ENCODE assay signal across 8 cellular contexts in the genomic region with DNA sequence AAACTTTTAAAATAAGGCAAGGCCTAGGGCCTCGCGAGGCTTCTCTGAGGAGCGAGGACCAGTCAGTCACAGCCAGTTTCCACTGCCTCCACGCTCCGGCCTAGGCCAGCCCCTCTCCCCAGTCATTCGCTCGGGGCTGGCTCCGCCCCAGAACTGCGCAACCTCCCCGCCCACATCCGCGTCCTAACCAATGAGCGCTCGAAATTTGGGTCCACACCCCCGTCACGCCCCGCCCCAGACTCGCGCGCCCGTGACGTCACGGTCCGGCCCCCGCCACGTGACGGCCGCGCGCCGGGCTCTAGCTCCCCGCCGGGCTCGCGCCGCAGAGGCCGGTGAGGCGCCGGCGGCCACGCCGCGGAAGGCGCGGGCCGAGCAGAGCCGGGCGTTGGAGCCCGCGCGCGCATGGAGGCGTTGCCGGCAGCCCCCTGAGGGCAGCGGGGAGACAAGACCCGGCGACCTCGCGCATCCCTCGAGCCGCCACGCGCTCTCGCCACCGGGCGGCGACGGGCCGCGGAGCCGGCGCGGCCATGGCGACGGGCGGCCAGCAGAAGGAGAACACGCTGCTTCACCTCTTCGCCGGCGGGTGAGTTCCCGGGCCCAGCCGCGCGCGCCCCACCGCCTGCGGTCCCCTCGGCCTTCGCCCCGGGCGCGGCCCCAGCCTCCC. TPM values are rescaled to one million over a fixed set of nuclear protein-coding genes. Genes with fewer than 3 reads are reported as not detected.
DNase-seq lines count a peak whose midpoint lies in the region; ATAC-seq, FAIRE-seq and TF ChIP-seq lines count a peak whose summit lies in the region.

A gene with protein sequence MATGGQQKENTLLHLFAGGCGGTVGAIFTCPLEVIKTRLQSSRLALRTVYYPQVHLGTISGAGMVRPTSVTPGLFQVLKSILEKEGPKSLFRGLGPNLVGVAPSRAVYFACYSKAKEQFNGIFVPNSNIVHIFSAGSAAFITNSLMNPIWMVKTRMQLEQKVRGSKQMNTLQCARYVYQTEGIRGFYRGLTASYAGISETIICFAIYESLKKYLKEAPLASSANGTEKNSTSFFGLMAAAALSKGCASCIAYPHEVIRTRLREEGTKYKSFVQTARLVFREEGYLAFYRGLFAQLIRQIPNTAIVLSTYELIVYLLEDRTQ (plus strand): TSS at position 301 of the 664 bp plus-strand sequence. CDS start 227 bp downstream, at position 528.

- no peak for FAIRE-seq in astrocyte (lab: Jason Lieb, UNC)

- H3K27me3 ChIP-seq in astrocyte (ENCODE audit: insufficient read depth, low read length) (no peaks in the 10 kb centered on the region), rectal smooth muscle tissue (ENCODE audit: control insufficient read depth, insufficient read depth, low read length) (no peaks in the 10 kb centered on the region), aorta (ENCODE audit: control insufficient read depth in 1 of 2, insufficient read depth in 2 of 2, low read length in 1 of 2) (no peaks in the 10 kb centered on the region)

- H3K27ac ChIP-seq in astrocyte (ENCODE audit: low read depth, low read length), result peak within 1 kb of the TSS; percentile 72
- H3K27ac ChIP-seq in rectal smooth muscle tissue (ENCODE audit: low read depth, low read length), result peak within 1 kb of the TSS; percentile 84
- peak within 1 kb of the TSS in 1 of 2 donors; percentile 52 for H3K27ac ChIP-seq in aorta (ENCODE audit: low read depth in 1 of 2, low read length in 2 of 2)

- H3K4me3 Mint-ChIP-seq in astrocyte (ENCODE audit: unreplicated experiment), result peak within 1 kb of the TSS; percentile 94

- peak within 1 kb of the TSS; percentile 88 for H3K27ac Mint-ChIP-seq in astrocyte (ENCODE audit: unreplicated experiment)

- H3K27me3 Mint-ChIP-seq in astrocyte (ENCODE audit: low read depth, unreplicated experiment), result no peaks in the 10 kb centered on the region

- peaks cover 38% of the 10 kb centered on the region for H3K79me2 ChIP-seq in astrocyte (ENCODE audit: insufficient read depth, low read length)

- H3K4me1 Mint-ChIP-seq in astrocyte (ENCODE audit: low read depth, unreplicated experiment), result no peaks in the 10 kb centered on the region

- H3K36me3 Mint-ChIP-seq in astrocyte (ENCODE audit: low read depth, unreplicated experiment), result peaks cover 5% of the 10 kb centered on the region

- H3K9ac ChIP-seq in astrocyte (ENCODE audit: low read length) (peak within 1 kb of the TSS; percentile 86), rectal smooth muscle tissue (ENCODE audit: low read length) (peak within 1 kb of the TSS; percentile 56)

- H3K4me1 ChIP-seq in astrocyte (ENCODE audit: insufficient read depth, low read length) (peaks cover 9% of the 10 kb centered on the region), rectal smooth muscle tissue (ENCODE audit: control insufficient read depth, insufficient read depth, low read length) (no peaks in the 10 kb centered on the region), aorta (ENCODE audit: control insufficient read depth in 1 of 2, insufficient read depth in 2 of 2, low read length in 2 of 2) (no peaks in the 10 kb centered on the region)

- no peaks in the 10 kb centered on the region for H3K36me3 ChIP-seq in astrocyte (ENCODE audit: insufficient read depth, low read length)
- H3K36me3 ChIP-seq in rectal smooth muscle tissue (ENCODE audit: control insufficient read depth, insufficient read depth, low read length), result no peaks in the 10 kb centered on the region
- no peaks in the 10 kb centered on the region for H3K36me3 ChIP-seq in aorta (ENCODE audit: control insufficient read depth in 1 of 2, insufficient read depth in 2 of 2, low read length in 1 of 2)

- H3K9me3 ChIP-seq in astrocyte (ENCODE audit: insufficient read depth, low read depth, low read length) (no peaks in the 10 kb centered on the region), aorta (ENCODE audit: control insufficient read depth, low read length) (no peaks in the 10 kb centered on the region)

- H3K4me2 ChIP-seq in astrocyte (ENCODE audit: low read length), result peak within 1 kb of the TSS; percentile 87

- H2AFZ ChIP-seq in astrocyte (ENCODE audit: low read depth, low read length), result peak within 1 kb of the TSS; percentile 78

- peaks cover 25% of the 10 kb centered on the region for H4K20me1 ChIP-seq in astrocyte (ENCODE audit: insufficient read depth, low read length)

- intact Hi-C loops in aorta (cut with DNase I), result no loop called here

- DNase-seq in NCI-H187 treated with DMSO at 0.1 percent for 48 hours (lab: John Stamatoyannopoulos, UW) (peak; percentile 81), T-helper 22 cell (ENCODE audit: low read depth) (peak; percentile 89), astrocyte (ENCODE audit: low read depth) (peak; percentile 90), hepatic stellate cell (ENCODE audit: low spot score) (peak; percentile 98), aorta (peak; percentile 97 to 98)

- no peaks in the 10 kb centered on the region for H3K9me3 Mint-ChIP-seq in astrocyte (ENCODE audit: unreplicated experiment)

- ATAC-seq in GM18505 (IDR thresholded peaks at IDR 0.05; ENCODE audit: unreplicated experiment) (peak; percentile 87), HG02970 (IDR thresholded peaks at IDR 0.05; ENCODE audit: low FRiP score, unreplicated experiment) (peak; percentile 93), aorta (ENCODE audit: low FRiP score) (peak; percentile 99)

- TF ChIP-seq CTCF in astrocyte (IDR thresholded peaks at IDR 0.05; ENCODE audit: insufficient read depth, low read depth, low read length), result no peak

- H3K4me3 ChIP-seq in astrocyte (ENCODE audit: insufficient read depth, low read depth, low read length) (peak within 1 kb of the TSS; percentile 64), rectal smooth muscle tissue (ENCODE audit: low read length) (peak within 1 kb of the TSS; percentile 84), aorta (ENCODE audit: low read length in 2 of 2) (peak within 1 kb of the TSS; percentile 46 to 72)

- TF ChIP-seq POLR2A in GM18505 (IDR thresholded peaks at IDR 0.05; ENCODE audit: borderline replicate concordance, extremely low read depth, insufficient read depth, insufficient read length), result peak; percentile 91

- WGBS in aorta, 2 donors, result 1% methylated on average over 81 to 92 of the region's 92 CpGs

RNA-seq across cellular contexts. Expression of the gene that starts here (rescaled TPM):
- 6.2 and 6.7 TPM in 2 replicates for total RNA-seq in astrocyte
- total RNA-seq in aorta, result 1 to 10 TPM; 2.2 to 3.0 TPM
- 1 to 10 TPM; 1.5 to 2.1 TPM for polyA plus RNA-seq in aorta
